ENCODE assay signal across 22 cellular contexts in the genomic region with DNA sequence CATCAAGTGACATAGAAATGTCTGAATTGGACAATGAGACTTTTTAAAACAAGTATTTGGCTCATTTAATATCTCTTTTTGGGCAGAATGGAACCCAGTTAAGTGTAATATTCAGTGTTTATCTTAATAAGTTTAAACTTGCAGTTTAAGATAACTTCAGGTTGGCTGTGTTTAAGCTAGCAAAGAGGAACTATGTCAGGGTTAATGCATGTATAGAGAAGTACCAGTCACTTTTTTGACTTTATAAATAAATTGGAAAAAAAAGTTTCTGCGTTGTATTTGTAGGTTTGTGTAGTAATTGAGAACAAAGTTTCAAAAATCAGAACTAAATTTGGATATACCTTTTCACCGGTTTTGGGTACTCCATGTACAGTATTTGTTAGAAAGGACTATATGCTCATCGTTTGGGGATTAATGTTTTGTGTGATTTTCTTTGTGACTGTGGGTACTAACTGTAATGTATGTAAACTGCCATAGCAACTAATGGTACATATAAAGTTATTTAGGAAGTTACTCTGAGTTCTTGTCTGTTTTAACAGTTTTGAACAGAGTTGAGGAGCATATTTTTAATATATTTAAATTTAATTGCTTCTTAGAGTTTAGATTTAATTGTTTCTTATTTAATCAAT. TPM values are rescaled to one million over a fixed set of nuclear protein-coding genes. Genes with fewer than 3 reads are reported as not detected.
DNase-seq lines count a peak whose midpoint lies in the region; ATAC-seq and TF ChIP-seq lines count a peak whose summit lies in the region.
"Had no signal": no experiment of that assay in that cellular context is flagged by ENCODE, and none has a peak within 500 bp of the region (broad histone marks: within the 10 kb centered on the region; RNA-seq: fewer than 3 reads in every experiment).

No MANE protein-coding gene starts in this region.

- no peaks in the 10 kb centered on the region for H3K9me3 Mint-ChIP-seq in chondrocyte (ENCODE audit: low read depth)
- H3K9me3 Mint-ChIP-seq: immature natural killer cell had no signal

- H3F3A ChIP-seq in SK-N-SH (replicated peaks; ENCODE audit: insufficient read depth): peaks cover 70% of the 10 kb centered on the region
- H3F3A ChIP-seq in smooth muscle cell (ENCODE audit: low read depth): peaks cover 21% of the 10 kb centered on the region

- peaks cover 8% of the 10 kb centered on the region for H3K36me3 Mint-ChIP-seq in chondrocyte (ENCODE audit: low read depth)
- H3K36me3 Mint-ChIP-seq: immature natural killer cell had no signal

- H3K27me3 ChIP-seq in SK-N-SH (ENCODE audit: insufficient read depth) (no peaks in the 10 kb centered on the region), iPS-18a (ENCODE audit: control insufficient read depth, insufficient read depth, low read length) (no peaks in the 10 kb centered on the region), smooth muscle cell (ENCODE audit: low read depth) (no peaks in the 10 kb centered on the region)
- H3K27me3 ChIP-seq: ascending aorta had no signal

- H3K27ac Mint-ChIP-seq in chondrocyte (ENCODE audit: unreplicated experiment): peak overlapping the region; percentile 94
- H3K27ac Mint-ChIP-seq: activated CD4-positive, alpha-beta T cell treated with anti-CD3 and anti-CD28 coated beads for 36 hours; immature natural killer cell had no signal

- 39% methylated on average over 3 of the region's 3 CpGs for WGBS in SK-N-SH (ENCODE audit: low lambda C conversion rate)
- WGBS in smooth muscle cell (ENCODE audit: low lambda C conversion rate): 62% methylated on average over 3 of the region's 3 CpGs

- H3K36me3 ChIP-seq in SK-N-SH (replicated peaks in 1 of 2; ENCODE audit: control insufficient read depth in 1 of 2, insufficient read depth in 2 of 2, low read length in 1 of 2) (peaks cover 39 to 74% of the 10 kb centered on the region in 2 experiments), iPS-18a (ENCODE audit: control insufficient read depth, low read depth, low read length) (peaks cover 27% of the 10 kb centered on the region), smooth muscle cell (ENCODE audit: low read depth) (peaks cover 12% of the 10 kb centered on the region)
- H3K36me3 ChIP-seq: ascending aorta, tibial nerve had no signal

- H3K27ac ChIP-seq in SK-N-SH (ENCODE audit: low read depth in 2 of 2, low read length in 1 of 2): peak overlapping the region; percentile 91 to 95
- no peak overlapping the region for H3K27ac ChIP-seq in iPS-18a (ENCODE audit: low read length)
- H3K27ac ChIP-seq in smooth muscle cell (ENCODE audit: low read depth): peak overlapping the region; percentile 88
- H3K27ac ChIP-seq: 22Rv1, ascending aorta, tibial nerve had no signal

- no peaks in the 10 kb centered on the region for H3K9me2 ChIP-seq in SK-N-SH

- peak overlapping the region; percentile 72 to 83; a peak in 3 of 4 replicates for H3K4me3 ChIP-seq in SK-N-SH (ENCODE audit: low read depth in 2 of 2, low read length in 1 of 2)
- peak overlapping the region; percentile 89 for H3K4me3 ChIP-seq in iPS-18a (ENCODE audit: low read length)
- peak overlapping the region; percentile 94 for H3K4me3 ChIP-seq in smooth muscle cell
- H3K4me3 ChIP-seq: ascending aorta, tibial nerve had no signal

- H3K9me3 ChIP-seq in SK-N-SH (no peaks in the 10 kb centered on the region), iPS-18a (ENCODE audit: control insufficient read depth, low read depth, low read length) (no peaks in the 10 kb centered on the region), smooth muscle cell (replicated peaks; ENCODE audit: low read depth) (no peaks in the 10 kb centered on the region)
- H3K9me3 ChIP-seq: ascending aorta, tibial nerve had no signal

- peaks cover 0 to 41% of the 10 kb centered on the region in 2 experiments; a peak in 3 of 4 replicates for H3K4me1 ChIP-seq in SK-N-SH (ENCODE audit: control insufficient read depth in 1 of 2, insufficient read depth in 2 of 2, low read depth in 1 of 2, low read length in 1 of 2)
- peaks cover 24% of the 10 kb centered on the region for H3K4me1 ChIP-seq in iPS-18a (ENCODE audit: control insufficient read depth, low read depth, low read length)
- peaks cover 40% of the 10 kb centered on the region for H3K4me1 ChIP-seq in smooth muscle cell (ENCODE audit: low read depth)

- H4K20me1 ChIP-seq in SK-N-SH (ENCODE audit: insufficient read depth) (peaks cover 36% of the 10 kb centered on the region), smooth muscle cell (ENCODE audit: low read depth) (no peaks in the 10 kb centered on the region)

- POLR2A ChIA-PET in SK-N-SH (lab: Yijun Ruan, JAX): no interaction called here

- no peak for ATAC-seq in SK-N-SH treated with all-trans-retinoic acid at 6 μM for 48 hours
- ATAC-seq in HG03378 (IDR thresholded peaks at IDR 0.05; ENCODE audit: unreplicated experiment): no peak
- no peak for ATAC-seq in HG02798 (IDR thresholded peaks at IDR 0.05; ENCODE audit: poor library complexity, unreplicated experiment)
- ATAC-seq: activated CD4-positive, alpha-beta T cell treated with anti-CD3 and anti-CD28 coated beads for 36 hours had no signal

- peak overlapping the region; percentile 96 for H3K4me3 Mint-ChIP-seq in chondrocyte (ENCODE audit: unreplicated experiment)
- H3K4me3 Mint-ChIP-seq: activated CD4-positive, alpha-beta T cell treated with anti-CD3 and anti-CD28 coated beads for 36 hours; immature natural killer cell had no signal

- H3K4me1 Mint-ChIP-seq in chondrocyte (ENCODE audit: low read depth): peaks cover 62% of the 10 kb centered on the region

- H3K4me2 ChIP-seq in SK-N-SH (peak overlapping the region; percentile 84), smooth muscle cell (peak overlapping the region; percentile 95)

- H2AFZ ChIP-seq in SK-N-SH (ENCODE audit: low read depth) (no peak overlapping the region), smooth muscle cell (ENCODE audit: low read depth) (no peak overlapping the region)

- no peak for TF ChIP-seq EP300 in SK-N-SH (IDR thresholded peaks at IDR 0.05; ENCODE audit: borderline replicate concordance in 1 of 2, low read depth in 1 of 2, low read length in 1 of 2)

- DNase-seq in SK-N-SH: no peak
- no peak for DNase-seq in chondrocyte (ENCODE audit: low spot score)
- DNase-seq in smooth muscle cell (lab: John Stamatoyannopoulos, UW; ENCODE audit: unreplicated experiment): no peak
- no peak for DNase-seq in effector CD4-positive, alpha-beta T cell
- DNase-seq: activated CD4-positive, alpha-beta T cell treated with anti-CD3 and anti-CD28 coated beads for 36 hours; activated CD8-positive, alpha-beta memory T cell treated with anti-CD3 and anti-CD28 coated beads, Interleukin-2, amount 50 U/mL, for 48 hours; activated naive CD4-positive, alpha-beta T cell; DND-41; immature natural killer cell; NCI-H1048; NCI-H774; occipital lobe; RPMI8226 had no signal

- no peaks in the 10 kb centered on the region for H3K27me3 Mint-ChIP-seq in chondrocyte (ENCODE audit: low read depth)

- TF ChIP-seq RAD21 in SK-N-SH (IDR thresholded peaks at IDR 0.05; ENCODE audit: low read length): no peak

- CTCF ChIA-PET in SK-N-SH (lab: Yijun Ruan, JAX): no interaction called here

- TF ChIP-seq CTCF in SK-N-SH (IDR thresholded peaks at IDR 0.05) (no peak), chondrocyte (IDR thresholded peaks at IDR 0.05) (no peak), smooth muscle cell (IDR thresholded peaks at IDR 0.05; ENCODE audit: borderline replicate concordance, insufficient read depth, poor library complexity, severe bottlenecking) (no peak)

- peaks cover 92% of the 10 kb centered on the region for H3K79me2 ChIP-seq in SK-N-SH (ENCODE audit: insufficient read depth)
- H3K79me2 ChIP-seq in smooth muscle cell (ENCODE audit: low read depth): peaks cover 90% of the 10 kb centered on the region

- H3K9ac ChIP-seq in SK-N-SH (peak overlapping the region; percentile 100), iPS-18a (ENCODE audit: low read length) (no peak overlapping the region), smooth muscle cell (ENCODE audit: low read depth) (peak overlapping the region; percentile 93)

TF ChIP-seq in SK-N-SH, 30 proteins besides CTCF, POLR2A, EP300 and RAD21:
- TF ChIP-seq POLR2AphosphoS5 (IDR thresholded peaks at IDR 0.05; ENCODE audit: low read depth, low read length) (0 out of 2 replicates have a peak, but pooled peaks have one; percentile 26), TEAD4 (IDR thresholded peaks at IDR 0.05; ENCODE audit: borderline replicate concordance, insufficient read depth) (no peak)
TF ChIP-seq in SK-N-SH: peak in this region for 1.

TF ChIP-seq in SK-N-SH treated with all-trans-retinoic acid at 6 μM for 48 hours, 23 proteins besides CTCF, POLR2A, EP300 and RAD21:
- no peak for TF ChIP-seq TCF4 (CRISPR knock-in tag; IDR thresholded peaks at IDR 0.05; ENCODE audit: borderline replicate concordance)
- no peak for TF ChIP-seq ISL1 (CRISPR knock-in tag; IDR thresholded peaks at IDR 0.05)
- TF ChIP-seq ZFP30 (CRISPR knock-in tag; IDR thresholded peaks at IDR 0.05): no peak
- no peak for TF ChIP-seq PPARA (CRISPR knock-in tag; IDR thresholded peaks at IDR 0.05; ENCODE audit: borderline replicate concordance)
- no peak for TF ChIP-seq ZNF70 (CRISPR knock-in tag; IDR thresholded peaks at IDR 0.05)
- TF ChIP-seq ESRRG (CRISPR knock-in tag; IDR thresholded peaks at IDR 0.05): no peak
- TF ChIP-seq, protein P1, sequence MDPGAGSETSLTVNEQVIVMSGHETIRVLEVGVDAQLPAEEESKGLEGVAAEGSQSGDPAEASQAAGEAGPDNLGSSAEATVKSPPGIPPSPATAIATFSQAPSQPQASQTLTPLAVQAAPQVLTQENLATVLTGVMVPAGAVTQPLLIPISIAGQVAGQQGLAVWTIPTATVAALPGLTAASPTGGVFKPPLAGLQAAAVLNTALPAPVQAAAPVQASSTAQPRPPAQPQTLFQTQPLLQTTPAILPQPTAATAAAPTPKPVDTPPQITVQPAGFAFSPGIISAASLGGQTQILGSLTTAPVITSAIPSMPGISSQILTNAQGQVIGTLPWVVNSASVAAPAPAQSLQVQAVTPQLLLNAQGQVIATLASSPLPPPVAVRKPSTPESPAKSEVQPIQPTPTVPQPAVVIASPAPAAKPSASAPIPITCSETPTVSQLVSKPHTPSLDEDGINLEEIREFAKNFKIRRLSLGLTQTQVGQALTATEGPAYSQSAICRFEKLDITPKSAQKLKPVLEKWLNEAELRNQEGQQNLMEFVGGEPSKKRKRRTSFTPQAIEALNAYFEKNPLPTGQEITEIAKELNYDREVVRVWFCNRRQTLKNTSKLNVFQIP (CRISPR knock-in tag; IDR thresholded peaks at IDR 0.05; ENCODE audit: borderline replicate concordance, low read depth): no peak

RNA-seq across cellular contexts. Expression of a gene that starts 4.5 kb away (rescaled TPM):
- 48.0 and 57.0 TPM in 2 replicates for polyA plus RNA-seq in SK-N-SH (2012; rRNA removed)
- 45.5 and 51.2 TPM in 2 replicates for polyA plus RNA-seq in SK-N-SH (2012; cell fraction: cytosol; rRNA removed)
- polyA plus RNA-seq in SK-N-SH (2012; cell fraction: nucleus; rRNA removed): 98.5 and 146 TPM in 2 replicates
- total RNA-seq in chondrocyte: 18.6 to 23.0 TPM (median 19.6 TPM) in 3 replicates
- 354 and 393 TPM in 2 replicates for total RNA-seq in smooth muscle cell
- polyA plus RNA-seq in smooth muscle cell: 44.9 and 54.8 TPM in 2 replicates
- total RNA-seq: activated CD4-positive, alpha-beta T cell treated with anti-CD3 and anti-CD28 coated beads for 36 hours; ascending aorta; mesenteric fat pad; T-helper 2 cell treated with Interferon-gamma antibody and Interleukin-4, amounts not matched to agents 100 ng/mL and 5 ng/mL, for 36 hours had no signal

Comparison
In these comparisons a context has a peak if more than half of its experiments do, and no peak if none do; other contexts are left out.
1. RNA of a gene that starts 4.5 kb away (total RNA-seq): 354 to 393 TPM in smooth muscle cell; 18.6 to 23.0 TPM in chondrocyte; every median in the first group is over 10 times any median in the second.
2. Peak in every context shown above with its lines, with median percentiles within 50 percentile points of each other: H3K4me3 ChIP-seq.